ENCODE assay signal across 13 cellular contexts in the genomic region with DNA sequence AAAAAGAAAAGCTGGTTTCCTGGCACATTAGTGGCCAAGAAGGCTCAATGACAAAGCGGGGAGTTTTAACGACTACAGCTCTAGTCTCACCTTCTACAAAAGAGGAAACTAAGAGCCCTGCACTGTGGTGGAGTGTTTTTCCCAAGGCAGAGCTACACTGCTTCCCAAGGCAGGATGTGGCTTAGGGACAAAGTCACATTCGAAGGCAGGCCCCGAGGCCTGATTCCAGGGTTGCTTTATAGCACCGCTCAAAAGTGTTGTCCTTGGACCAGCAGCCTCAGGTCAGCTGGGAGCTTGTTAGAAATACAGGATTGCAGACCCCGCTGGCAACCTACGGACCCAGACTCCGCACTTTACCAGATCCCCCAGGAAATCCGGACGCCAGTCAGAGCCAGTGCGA. TPM values are rescaled to one million over a fixed set of nuclear protein-coding genes. Genes with fewer than 3 reads are reported as not detected.
"Had no signal": no experiment of that assay in that cellular context is flagged by ENCODE, and none has a peak within 500 bp of the region (broad histone marks: within the 10 kb centered on the region; RNA-seq: fewer than 3 reads in every experiment).

No MANE protein-coding gene starts in this region.

- H3K27ac Mint-ChIP-seq: activated CD4-positive, alpha-beta T cell treated with anti-CD3 and anti-CD28 coated beads, Interleukin-2, amount 10 ng/mL, durations not matched to agents 24 days and 14 days; activated CD8-positive, alpha-beta T cell treated with anti-CD3 and anti-CD28 coated beads for 36 hours; activated naive CD8-positive, alpha-beta T cell treated with anti-CD3 and anti-CD28 coated beads, Interleukin-2, amount 50 U/mL, for 24 hours; activated T-helper 1 cell treated with anti-CD3 and anti-CD28 coated beads, Interleukin-12 subunit alpha, Interleukin-12 subunit beta, Interleukin-2, Interleukin-4 antibody, amounts not matched to agents 30 ng/mL and 10 ng/mL and 1 ng/mL, durations not matched to agents 14 hours and 24 hours and 36 hours; dendritic cell treated with granulocyte-macrophage colony-stimulating factor and Interleukin-4, amounts not matched to agents 40 ng/mL and 50 ng/mL, for 4 days; mesothelial cell of epicardium; natural killer cell; progenitor cell of endocrine pancreas had no signal

- H3K27me3 Mint-ChIP-seq: activated CD4-positive, alpha-beta T cell treated with anti-CD3 and anti-CD28 coated beads, Interleukin-2, amount 10 ng/mL, durations not matched to agents 24 days and 14 days had no signal

- H3K9me3 ChIP-seq: heart right ventricle, left lung, thyroid gland, upper lobe of right lung had no signal

- H3K4me1 ChIP-seq: thyroid gland, upper lobe of right lung had no signal

- H3K4me3 Mint-ChIP-seq: activated CD4-positive, alpha-beta T cell treated with anti-CD3 and anti-CD28 coated beads, Interleukin-2, amount 10 ng/mL, durations not matched to agents 24 days and 14 days; activated CD8-positive, alpha-beta T cell treated with anti-CD3 and anti-CD28 coated beads for 36 hours; activated naive CD8-positive, alpha-beta T cell treated with anti-CD3 and anti-CD28 coated beads, Interleukin-2, amount 50 U/mL, for 24 hours; activated T-helper 1 cell treated with anti-CD3 and anti-CD28 coated beads, Interleukin-12 subunit alpha, Interleukin-12 subunit beta, Interleukin-2, Interleukin-4 antibody, amounts not matched to agents 30 ng/mL and 10 ng/mL and 1 ng/mL, durations not matched to agents 14 hours and 24 hours and 36 hours; dendritic cell treated with granulocyte-macrophage colony-stimulating factor and Interleukin-4, amounts not matched to agents 40 ng/mL and 50 ng/mL, for 4 days; mesothelial cell of epicardium; natural killer cell had no signal

- H3K4me3 ChIP-seq: heart right ventricle, left lung, lung, thyroid gland, upper lobe of right lung had no signal

- H3K27me3 ChIP-seq: left lung, thyroid gland, upper lobe of right lung had no signal

- H3K4me1 Mint-ChIP-seq: activated naive CD8-positive, alpha-beta T cell treated with anti-CD3 and anti-CD28 coated beads, Interleukin-2, amount 50 U/mL, for 24 hours; natural killer cell had no signal

- H3K36me3 Mint-ChIP-seq: mesothelial cell of epicardium, natural killer cell had no signal

- H3K36me3 ChIP-seq: heart right ventricle, left lung, thyroid gland, upper lobe of right lung had no signal

- H3K9me3 Mint-ChIP-seq: activated CD4-positive, alpha-beta T cell treated with anti-CD3 and anti-CD28 coated beads, Interleukin-2, amount 10 ng/mL, durations not matched to agents 24 days and 14 days; activated CD8-positive, alpha-beta T cell treated with anti-CD3 and anti-CD28 coated beads for 36 hours; activated naive CD8-positive, alpha-beta T cell treated with anti-CD3 and anti-CD28 coated beads, Interleukin-2, amount 50 U/mL, for 24 hours; activated T-helper 1 cell treated with anti-CD3 and anti-CD28 coated beads, Interleukin-12 subunit alpha, Interleukin-12 subunit beta, Interleukin-2, Interleukin-4 antibody, amounts not matched to agents 30 ng/mL and 10 ng/mL and 1 ng/mL, durations not matched to agents 14 hours and 24 hours and 36 hours; dendritic cell treated with granulocyte-macrophage colony-stimulating factor and Interleukin-4, amounts not matched to agents 40 ng/mL and 50 ng/mL, for 4 days; mesothelial cell of epicardium; natural killer cell had no signal

- H3K27ac ChIP-seq: heart right ventricle, left lung, thyroid gland, upper lobe of right lung had no signal

RNA-seq across cellular contexts. Expression of a gene that starts 23.8 kb away (rescaled TPM):
- total RNA-seq: activated CD8-positive, alpha-beta T cell treated with anti-CD3 and anti-CD28 coated beads for 36 hours; heart right ventricle; natural killer cell; thyroid gland had no signal
